Comparison of ENCODE assay signal across 20 cellular contexts in the genomic region with DNA sequence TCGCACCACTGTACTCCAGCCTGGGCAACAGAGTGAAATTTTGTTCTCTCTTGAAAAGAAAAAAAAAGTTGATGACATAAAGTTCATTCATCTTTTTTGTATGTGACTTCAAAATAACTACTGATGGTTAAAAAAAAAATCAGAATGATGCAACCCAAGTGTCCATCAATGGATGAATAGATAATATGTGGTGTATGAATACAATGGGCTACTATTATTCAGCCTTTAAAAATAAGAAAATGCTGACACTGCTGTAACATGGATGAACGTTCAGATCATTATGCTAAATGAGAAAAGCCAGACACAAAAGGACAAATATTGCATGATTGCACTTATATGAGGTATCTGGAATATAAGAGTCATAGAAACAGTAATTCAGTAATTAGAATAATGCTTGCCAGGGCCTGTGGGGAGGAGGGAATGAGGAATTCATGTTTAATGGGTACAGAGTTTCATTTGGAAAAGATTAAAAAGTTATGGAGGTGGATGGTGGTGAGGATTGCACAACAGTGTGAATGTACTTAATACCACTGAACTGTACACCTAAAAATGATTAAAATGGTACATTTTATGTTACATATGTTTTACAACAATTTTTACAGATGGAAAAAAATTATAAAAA.
"Had no signal": no experiment of that assay in that cellular context is flagged by ENCODE, and none has a peak within 500 bp of the region (broad histone marks: within the 10 kb centered on the region; RNA-seq: fewer than 3 reads in every experiment).

No MANE protein-coding gene starts in this region.

- ATAC-seq: activated CD4-positive, alpha-beta T cell treated with anti-CD3 and anti-CD28 coated beads for 36 hours; gastroesophageal sphincter; heart right ventricle; left colon; pancreas; stimulated activated memory B cell treated with anti-CD40 and anti-IgM and Interleukin-4, amounts not matched to agents 10 μg/mL and 1 μg/mL and 100 μg/mL, for 72 hours had no signal

- H3K27ac Mint-ChIP-seq: activated CD4-positive, alpha-beta memory T cell treated with anti-CD3 and anti-CD28 coated beads, Interleukin-2, amount 10 ng/mL, durations not matched to agents 7 days and 5 days; activated T-helper 2 cell treated with anti-CD3 and anti-CD28 coated beads, Interferon-gamma antibody, Interleukin-2, Interleukin-4, amounts not matched to agents 10 μg/mL and 5 μg/mL and 100 μg/mL, durations not matched to agents 14 hours and 24 hours and 36 hours; dendritic cell treated with granulocyte-macrophage colony-stimulating factor and Interleukin-4, amounts not matched to agents 40 ng/mL and 50 ng/mL, for 4 days; stimulated activated memory B cell treated with anti-CD40 and anti-IgM and Interleukin-4, amounts not matched to agents 10 μg/mL and 1 μg/mL and 100 μg/mL, for 72 hours; T-helper 1 cell treated with Interleukin-12 subunit alpha and Interleukin-12 subunit beta and Interleukin-4 antibody, amounts not matched to agents 30 μg/mL and 1 μg/mL, for 36 hours had no signal

- H3K4me3 ChIP-seq: gastroesophageal sphincter, heart right ventricle, lung, pancreas, transverse colon had no signal

- H3K4me3 Mint-ChIP-seq: activated CD4-positive, alpha-beta memory T cell treated with anti-CD3 and anti-CD28 coated beads, Interleukin-2, amount 10 ng/mL, durations not matched to agents 7 days and 5 days; activated CD4-positive, alpha-beta T cell treated with anti-CD3 and anti-CD28 coated beads for 36 hours; dendritic cell treated with granulocyte-macrophage colony-stimulating factor and Interleukin-4, amounts not matched to agents 40 ng/mL and 50 ng/mL, for 4 days; naive B cell; stimulated activated memory B cell treated with anti-CD40 and anti-IgM and Interleukin-4, amounts not matched to agents 10 μg/mL and 1 μg/mL and 100 μg/mL, for 72 hours; T-helper 1 cell treated with Interleukin-12 subunit alpha and Interleukin-12 subunit beta and Interleukin-4 antibody, amounts not matched to agents 30 μg/mL and 1 μg/mL, for 36 hours had no signal

- DNase-seq: activated CD4-positive, alpha-beta memory T cell treated with anti-CD3 and anti-CD28 coated beads, Interleukin-2, amount 10 ng/mL, durations not matched to agents 7 days and 5 days; activated CD4-positive, alpha-beta T cell treated with anti-CD3 and anti-CD28 coated beads for 36 hours; activated CD8-positive, alpha-beta memory T cell treated with anti-CD3 and anti-CD28 coated beads, Interleukin-2, amount 50 U/mL, for 48 hours; anterior cingulate cortex; brain microvascular endothelial cell; effector memory CD4-positive, alpha-beta T cell; heart right ventricle; left colon; naive B cell; pancreas; SHP77; substantia nigra; transverse colon had no signal

- H3K27me3 Mint-ChIP-seq: activated CD4-positive, alpha-beta memory T cell treated with anti-CD3 and anti-CD28 coated beads, Interleukin-2, amount 10 ng/mL, durations not matched to agents 7 days and 5 days; activated CD4-positive, alpha-beta T cell treated with anti-CD3 and anti-CD28 coated beads for 36 hours; dendritic cell treated with granulocyte-macrophage colony-stimulating factor and Interleukin-4, amounts not matched to agents 40 ng/mL and 50 ng/mL, for 4 days; naive B cell; stimulated activated memory B cell treated with anti-CD40 and anti-IgM and Interleukin-4, amounts not matched to agents 10 μg/mL and 1 μg/mL and 100 μg/mL, for 72 hours had no signal

- H3K9me3 Mint-ChIP-seq: activated CD4-positive, alpha-beta memory T cell treated with anti-CD3 and anti-CD28 coated beads, Interleukin-2, amount 10 ng/mL, durations not matched to agents 7 days and 5 days; activated naive CD4-positive, alpha-beta T cell treated with anti-CD3 and anti-CD28 coated beads, Interleukin-2, amount 50 U/mL, for 72 hours; activated T-helper 2 cell treated with anti-CD3 and anti-CD28 coated beads, Interferon-gamma antibody, Interleukin-2, Interleukin-4, amounts not matched to agents 10 μg/mL and 5 μg/mL and 100 μg/mL, durations not matched to agents 14 hours and 24 hours and 36 hours; dendritic cell treated with granulocyte-macrophage colony-stimulating factor and Interleukin-4, amounts not matched to agents 40 ng/mL and 50 ng/mL, for 4 days; naive B cell; stimulated activated memory B cell treated with anti-CD40 and anti-IgM and Interleukin-4, amounts not matched to agents 10 μg/mL and 1 μg/mL and 100 μg/mL, for 72 hours; T-helper 1 cell treated with Interleukin-12 subunit alpha and Interleukin-12 subunit beta and Interleukin-4 antibody, amounts not matched to agents 30 μg/mL and 1 μg/mL, for 36 hours had no signal

- FAIRE-seq: pancreas had no signal
